9 cellular contexts compared by ENCODE assay signal in genomic region chr9:34591911-34592866, GRCh38. TPM values are rescaled to one million over a fixed set of nuclear protein-coding genes. Genes with fewer than 3 reads are reported as not detected.
A peak's percentile ranks its signal among the peaks of the same experiment; 100 is the strongest.
DNase-seq lines count a peak whose midpoint lies in the region; ATAC-seq, FAIRE-seq and TF ChIP-seq lines count a peak whose summit lies in the region.
"Had no signal": no experiment of that assay in that cellular context is flagged by ENCODE, and none has a peak within 500 bp of the region (broad histone marks: within the 10 kb centered on the region; RNA-seq: fewer than 3 reads in every experiment).

No MANE protein-coding gene starts in this region.

- no peaks in the 10 kb centered on the region for H3K9me1 ChIP-seq in keratinocyte (ENCODE audit: control insufficient read depth, extremely low read depth, insufficient read depth, low read length)

- TF ChIP-seq POLR2A in breast epithelium (IDR thresholded peaks at IDR 0.05) (no peak), thyroid gland (IDR thresholded peaks at IDR 0.05) (no peak)

- H3K4me1 ChIP-seq in breast epithelium (peaks cover 12 to 26% of the 10 kb centered on the region in 2 donors), PC-3 (ENCODE audit: insufficient read depth, low read length) (no peaks in the 10 kb centered on the region), keratinocyte (ENCODE audit: control insufficient read depth, extremely low read depth, insufficient read depth, low read length) (peaks cover 8% of the 10 kb centered on the region), thyroid gland (peaks cover 12 to 39% of the 10 kb centered on the region in 2 donors)

- BruUV-seq in MCF 10A (replicated peaks; lab: Mats Ljungman, UMichigan) (no TSS peak), PC-3 (replicated peaks; lab: Mats Ljungman, UMichigan) (no TSS peak)

- CTCF ChIA-PET in MCF 10A (lab: Yijun Ruan, JAX), result interaction anchor here (0.6 to 3.6 kb wide), 54 partner anchors 9 to 1016 kb away, joined by 3 to 37 read pairs (median 5); partner anchors contain the start of gene RPP25L
- CTCF ChIA-PET in PC-3 (lab: Charles Lee), result interaction anchor here (1.7 to 1.9 kb wide), 2 partner anchors 90 to 188 kb away, joined by 15 read pairs; no protein-coding TSS in a partner anchor

- ATAC-seq in PC-3, result no peak

- no peak for DNase-seq in breast epithelium (ENCODE audit: low spot score in 2 of 2)
- DNase-seq in MCF 10A (ENCODE audit: unreplicated experiment), result no peak
- DNase-seq in PC-3, result no peak
- DNase-seq in keratinocyte (ENCODE audit: low read depth, low spot score), result no peak
- no peak for DNase-seq in thyroid gland
- no peak for DNase-seq in cortex of kidney (lab: John Stamatoyannopoulos, UW)
- no peak for DNase-seq in GM10266 (ENCODE audit: extremely low spot score)
- DNase-seq in DMS53 (lab: John Stamatoyannopoulos, UW), result no peak

- H3K27ac Mint-ChIP-seq in MCF 10A (ENCODE audit: low read depth, unreplicated experiment), result no peak overlapping the region

- H3K27me3 ChIP-seq in breast epithelium, result peaks cover 0 to 10% of the 10 kb centered on the region in 2 donors
- peaks cover 43% of the 10 kb centered on the region for H3K27me3 ChIP-seq in PC-3 (ENCODE audit: low read length)
- peaks cover 56% of the 10 kb centered on the region for H3K27me3 ChIP-seq in keratinocyte (ENCODE audit: control insufficient read depth, extremely low read depth, insufficient read depth, low read length)
- H3K27me3 ChIP-seq in thyroid gland, result no peaks in the 10 kb centered on the region
- H3K27me3 ChIP-seq: BE2C had no signal

- dilution Hi-C loops in keratinocyte (cut with MboI; ENCODE audit: extremely low pct_ligation_motif_present, low sequenced_read_pairs), result no loop called here

- H3K4me1 Mint-ChIP-seq in MCF 10A (ENCODE audit: insufficient read depth, unreplicated experiment), result peaks cover 20% of the 10 kb centered on the region

- H3K27me3 Mint-ChIP-seq in MCF 10A (ENCODE audit: insufficient read depth, unreplicated experiment), result peaks cover 51% of the 10 kb centered on the region

- H3K27ac ChIP-seq in breast epithelium (peak overlapping the region; percentile 75 to 89), PC-3 (ENCODE audit: low read length) (no peak overlapping the region), keratinocyte (ENCODE audit: control insufficient read depth, insufficient read depth, low read length) (no peak overlapping the region), thyroid gland (peak overlapping the region in 2 of 3 donors; percentile 26 to 62)

- WGBS in thyroid gland, 2 donors, result 29 to 32% methylated on average over 14 to 16 of the region's 17 CpGs

- FAIRE-seq in keratinocyte (lab: Jason Lieb, UNC), result peak; percentile 34

- H4K20me1 ChIP-seq in PC-3 (ENCODE audit: low read length), result no peaks in the 10 kb centered on the region
- no peaks in the 10 kb centered on the region for H4K20me1 ChIP-seq in keratinocyte (ENCODE audit: control insufficient read depth, extremely low read depth, insufficient read depth, low read length)

- H2AFZ ChIP-seq in PC-3 (ENCODE audit: low read length), result no peak overlapping the region
- H2AFZ ChIP-seq in keratinocyte (ENCODE audit: control insufficient read depth, low read length), result no peak overlapping the region

- H3K4me3 ChIP-seq in breast epithelium, result peak overlapping the region in 2 of 3 donors; percentile 35 to 73
- H3K4me3 ChIP-seq in PC-3 (ENCODE audit: low read length), result no peak overlapping the region
- peak overlapping the region in 1 of 3 experiments; percentile 24 for H3K4me3 ChIP-seq in keratinocyte (ENCODE audit: control insufficient read depth in 2 of 3, extremely low read depth in 1 of 3, insufficient read depth in 2 of 3, low read depth in 1 of 3, low read length in 3 of 3)
- H3K4me3 ChIP-seq in thyroid gland (replicated peaks in 1 of 3), result no peak overlapping the region

- no peaks in the 10 kb centered on the region for H3K79me2 ChIP-seq in PC-3 (ENCODE audit: low read length)
- no peaks in the 10 kb centered on the region for H3K79me2 ChIP-seq in keratinocyte (ENCODE audit: control insufficient read depth, insufficient read depth, low read length)

- H3K9me3 ChIP-seq in breast epithelium, result no peaks in the 10 kb centered on the region
- no peaks in the 10 kb centered on the region for H3K9me3 ChIP-seq in PC-3 (ENCODE audit: low read length)
- no peaks in the 10 kb centered on the region for H3K9me3 ChIP-seq in keratinocyte (ENCODE audit: control insufficient read depth, low read depth, low read length)
- H3K9me3 ChIP-seq in thyroid gland, result no peaks in the 10 kb centered on the region
- H3K9me3 ChIP-seq: BE2C had no signal

- TF ChIP-seq CTCF in breast epithelium (IDR thresholded peaks at IDR 0.05) (no peak), MCF 10A (IDR thresholded peaks at IDR 0.05; ENCODE audit: unreplicated experiment) (no peak), PC-3 (conservative IDR thresholded peaks at IDR 0.05; ENCODE audit: low read depth, low read length) (no peak), keratinocyte (optimal IDR thresholded peaks at IDR 0.05 in 1 of 3, IDR thresholded peaks at IDR 0.05 in 1 of 3, conservative IDR thresholded peaks at IDR 0.05 in 1 of 3; ENCODE audit: extremely low read depth in 1 of 3, insufficient read depth in 2 of 3, low read length in 3 of 3) (no peak), thyroid gland (IDR thresholded peaks at IDR 0.05) (no peak), GM10266 (IDR thresholded peaks at IDR 0.05; ENCODE audit: control insufficient read depth, insufficient read depth, low read depth, missing control alignments) (no peak)

- no peaks in the 10 kb centered on the region for H3K9me3 Mint-ChIP-seq in MCF 10A (ENCODE audit: unreplicated experiment)

- no peaks in the 10 kb centered on the region for H3F3A ChIP-seq in PC-3 (ENCODE audit: low read length, unreplicated experiment)

- H3K36me3 ChIP-seq in breast epithelium, result no peaks in the 10 kb centered on the region
- no peaks in the 10 kb centered on the region for H3K36me3 ChIP-seq in PC-3 (ENCODE audit: low read depth, low read length)
- no peaks in the 10 kb centered on the region for H3K36me3 ChIP-seq in keratinocyte (ENCODE audit: control insufficient read depth in 2 of 2, extremely low read depth in 1 of 2, insufficient read depth in 2 of 2, low read length in 2 of 2)
- H3K36me3 ChIP-seq in thyroid gland, result no peaks in the 10 kb centered on the region
- H3K36me3 ChIP-seq: BE2C had no signal

- H3K9ac ChIP-seq in PC-3 (ENCODE audit: low read length) (no peak overlapping the region), keratinocyte (ENCODE audit: control insufficient read depth, extremely low read depth, insufficient read depth, low read length) (no peak overlapping the region)

- intact Hi-C loops in breast epithelium (cut with DNase I; ENCODE audit: low total_unique reads), result no loop called here
- intact Hi-C loops in MCF 10A (cut with micrococcal nuclease), result loop anchor here (1.0 to 2.0 kb wide), 3 partner anchors 44 to 155 kb away; no protein-coding TSS in a partner anchor
- intact Hi-C loops in PC-3 (cut with micrococcal nuclease), result loop anchor here (2.0 to 5.0 kb wide), 3 partner anchors 90 to 187 kb away; no protein-coding TSS in a partner anchor
- intact Hi-C loops in thyroid gland (cut with DNase I), result loop anchor here (5.0 to 10.0 kb wide), 3 partner anchors 45 to 257 kb away; no protein-coding TSS in a partner anchor

- no peaks in the 10 kb centered on the region for H3K9me2 ChIP-seq in PC-3 (replicated peaks; ENCODE audit: low read length)

- H3K4me2 ChIP-seq in PC-3 (ENCODE audit: low read length) (peak overlapping the region; percentile 56; the same call in 1 of the 2 replicates), keratinocyte (ENCODE audit: control insufficient read depth, extremely low read depth, insufficient read depth, low read depth, low read length) (peak overlapping the region; percentile 58)

- H3K36me3 Mint-ChIP-seq in MCF 10A (ENCODE audit: insufficient read depth, unreplicated experiment), result no peaks in the 10 kb centered on the region

- POLR2A ChIA-PET in MCF 10A (lab: Yijun Ruan, JAX), result interaction anchor here (0.6 kb wide), 3 partner anchors 73 to 1064 kb away, joined by 3 read pairs; no protein-coding TSS in a partner anchor
- POLR2A ChIA-PET in PC-3 (lab: Charles Lee; ENCODE audit: unreplicated experiment), result no interaction called here

- H3K4me3 Mint-ChIP-seq in MCF 10A (ENCODE audit: unreplicated experiment), result no peak overlapping the region

RNA-seq across cellular contexts. Expression of gene CNTFR, which starts 2.7 kb away (rescaled TPM):
- total RNA-seq in breast epithelium, result 100 to 1,000 TPM in 1 of 3 donors, 10 to 100 TPM in 2; 11.3 to 103 (median 15.4) TPM
- not detected in 2 replicates for total RNA-seq in MCF 10A (2022)
- total RNA-seq in PC-3 (2014; rRNA removed), result not detected in 2 replicates
- polyA plus RNA-seq in keratinocyte, result 0.42 to 1.5 TPM (median 0.66 TPM) in 3 replicates
- polyA plus RNA-seq in keratinocyte (2011; ENCODE audit: low read depth), result not detected
- 0.60 and 2.1 TPM in 2 replicates for polyA plus RNA-seq in keratinocyte (2011; cell fraction: cytosol; rRNA removed)
- polyA plus RNA-seq in keratinocyte (2011; cell fraction: nucleus; rRNA removed), result 1.9 and 4.1 TPM in 2 replicates
- polyA plus RNA-seq in keratinocyte (2012; ENCODE audit: low replicate concordance), result 1.8 TPM in 1 of 2 replicates, not detected in the other
- 0.76 to 2.2 TPM (median 1.0 TPM) in 3 replicates for polyA minus RNA-seq in keratinocyte
- not detected for polyA minus RNA-seq in keratinocyte (2011; cell fraction: cytosol; rRNA and poly(A)+ RNA removed)
- 1.7 TPM in 2 replicates for polyA minus RNA-seq in keratinocyte (2011; cell fraction: nucleus; rRNA and poly(A)+ RNA removed)
- 10 to 100 TPM in 3 of 4 donors, 1 to 10 TPM in 1; 8.6 to 17.3 (median 14.1) TPM for total RNA-seq in thyroid gland

RNA-seq across cellular contexts. Expression of gene RPP25L, which starts 19.7 kb away (rescaled TPM):
- 10 to 100 TPM; 28.5 to 37.9 (median 36.4) TPM for total RNA-seq in breast epithelium
- total RNA-seq in MCF 10A (2022), result 41.6 and 42.8 TPM in 2 replicates
- 25.0 and 30.2 TPM in 2 replicates for total RNA-seq in PC-3 (2014; rRNA removed)
- polyA plus RNA-seq in keratinocyte, result 21.9 to 37.0 TPM (median 23.4 TPM) in 3 replicates
- polyA plus RNA-seq in keratinocyte (2011; ENCODE audit: low read depth), result 11.6 TPM
- 18.1 and 29.3 TPM in 2 replicates for polyA plus RNA-seq in keratinocyte (2011; cell fraction: cytosol; rRNA removed)
- polyA plus RNA-seq in keratinocyte (2011; cell fraction: nucleus; rRNA removed), result 16.7 and 21.0 TPM in 2 replicates
- polyA plus RNA-seq in keratinocyte (2012; ENCODE audit: low replicate concordance), result 19.6 and 22.4 TPM in 2 replicates
- polyA minus RNA-seq in keratinocyte, result 6.8 to 13.4 TPM (median 10.4 TPM) in 3 replicates
- 21.9 TPM for polyA minus RNA-seq in keratinocyte (2011; cell fraction: cytosol; rRNA and poly(A)+ RNA removed)
- polyA minus RNA-seq in keratinocyte (2011; cell fraction: nucleus; rRNA and poly(A)+ RNA removed), result 6.3 and 8.3 TPM in 2 replicates
- total RNA-seq in thyroid gland, result 10 to 100 TPM; 20.7 to 39.0 (median 25.8) TPM

RNA-seq across cellular contexts. Expression of gene DCTN3, which starts 28.1 kb away (rescaled TPM):
- 100 to 1,000 TPM in 2 of 3 donors, 10 to 100 TPM in 1; 84.0 to 114 (median 113) TPM for total RNA-seq in breast epithelium
- 88.5 and 92.4 TPM in 2 replicates for total RNA-seq in MCF 10A (2022)
- 102 and 105 TPM in 2 replicates for total RNA-seq in PC-3 (2014; rRNA removed)
- polyA plus RNA-seq in keratinocyte, result 71.0 to 129 TPM (median 106 TPM) in 3 replicates
- polyA plus RNA-seq in keratinocyte (2011; ENCODE audit: low read depth), result 13.1 TPM
- 97.7 and 102 TPM in 2 replicates for polyA plus RNA-seq in keratinocyte (2011; cell fraction: cytosol; rRNA removed)
- polyA plus RNA-seq in keratinocyte (2011; cell fraction: nucleus; rRNA removed), result 71.2 and 72.3 TPM in 2 replicates
- polyA plus RNA-seq in keratinocyte (2012; ENCODE audit: low replicate concordance), result 101 and 106 TPM in 2 replicates
- polyA minus RNA-seq in keratinocyte, result 50.8 to 68.0 TPM (median 51.7 TPM) in 3 replicates
- 43.0 TPM for polyA minus RNA-seq in keratinocyte (2011; cell fraction: cytosol; rRNA and poly(A)+ RNA removed)
- 13.6 TPM in 2 replicates for polyA minus RNA-seq in keratinocyte (2011; cell fraction: nucleus; rRNA and poly(A)+ RNA removed)
- total RNA-seq in thyroid gland, result 100 to 1,000 TPM in 2 of 4 donors, 10 to 100 TPM in 2; 54.6 to 140 (median 89.2) TPM

RNA-seq across cellular contexts. Expression of gene ARID3C, which starts 36.7 kb away (rescaled TPM):
- total RNA-seq in breast epithelium (under 1 TPM in 1 of 3 donors, not detected in 2; 0.29 TPM), MCF 10A (2022) (not detected in 2 replicates), PC-3 (2014; rRNA removed) (0.23 TPM in 1 of 2 replicates, not detected in the other), thyroid gland (not detected)
- 0.03 to 0.05 TPM in 2 of 3 replicates, not detected in the other for polyA plus RNA-seq in keratinocyte
- 0.37 TPM for polyA plus RNA-seq in keratinocyte (2011; ENCODE audit: low read depth)
- polyA plus RNA-seq in keratinocyte (2011; cell fraction: cytosol; rRNA removed), result not detected in 2 replicates
- polyA plus RNA-seq in keratinocyte (2011; cell fraction: nucleus; rRNA removed), result 0.16 TPM in 1 of 2 replicates, not detected in the other
- polyA plus RNA-seq in keratinocyte (2012; ENCODE audit: low replicate concordance), result 0.23 TPM in 1 of 2 replicates, not detected in the other
- not detected in 3 replicates for polyA minus RNA-seq in keratinocyte
- polyA minus RNA-seq in keratinocyte (2011; cell fraction: cytosol; rRNA and poly(A)+ RNA removed), result not detected
- not detected in 2 replicates for polyA minus RNA-seq in keratinocyte (2011; cell fraction: nucleus; rRNA and poly(A)+ RNA removed)

RNA-seq across cellular contexts. Expression of gene SIGMAR1, which starts 45.4 kb away (rescaled TPM):
- 10 to 100 TPM; 62.6 to 84.8 (median 70.8) TPM for total RNA-seq in breast epithelium
- 82.1 and 99.8 TPM in 2 replicates for total RNA-seq in MCF 10A (2022)
- total RNA-seq in PC-3 (2014; rRNA removed), result 96.7 and 97.8 TPM in 2 replicates
- 60.1 to 110 TPM (median 74.9 TPM) in 3 replicates for polyA plus RNA-seq in keratinocyte
- polyA plus RNA-seq in keratinocyte (2011; ENCODE audit: low read depth), result 11.0 TPM
- polyA plus RNA-seq in keratinocyte (2011; cell fraction: cytosol; rRNA removed), result 103 and 134 TPM in 2 replicates
- 83.6 and 107 TPM in 2 replicates for polyA plus RNA-seq in keratinocyte (2011; cell fraction: nucleus; rRNA removed)
- polyA plus RNA-seq in keratinocyte (2012; ENCODE audit: low replicate concordance), result 76.0 and 140 TPM in 2 replicates
- 49.1 to 180 TPM (median 68.5 TPM) in 3 replicates for polyA minus RNA-seq in keratinocyte
- 83.6 TPM for polyA minus RNA-seq in keratinocyte (2011; cell fraction: cytosol; rRNA and poly(A)+ RNA removed)
- 42.2 and 45.8 TPM in 2 replicates for polyA minus RNA-seq in keratinocyte (2011; cell fraction: nucleus; rRNA and poly(A)+ RNA removed)
- total RNA-seq in thyroid gland, result 10 to 100 TPM; 48.6 to 89.7 (median 76.6) TPM

Comparison
In these comparisons a context has a peak if more than half of its experiments do, and no peak if none do; other contexts are left out.
1. H3K27ac ChIP-seq: peak in breast epithelium (2 of 2) and thyroid gland (2 of 3); none in PC-3 (single experiment) and keratinocyte (single experiment).
2. H3K4me3 ChIP-seq: peak in breast epithelium (2 of 3); none in PC-3 (single experiment) and thyroid gland (0 of 3).